In the genomic region with DNA sequence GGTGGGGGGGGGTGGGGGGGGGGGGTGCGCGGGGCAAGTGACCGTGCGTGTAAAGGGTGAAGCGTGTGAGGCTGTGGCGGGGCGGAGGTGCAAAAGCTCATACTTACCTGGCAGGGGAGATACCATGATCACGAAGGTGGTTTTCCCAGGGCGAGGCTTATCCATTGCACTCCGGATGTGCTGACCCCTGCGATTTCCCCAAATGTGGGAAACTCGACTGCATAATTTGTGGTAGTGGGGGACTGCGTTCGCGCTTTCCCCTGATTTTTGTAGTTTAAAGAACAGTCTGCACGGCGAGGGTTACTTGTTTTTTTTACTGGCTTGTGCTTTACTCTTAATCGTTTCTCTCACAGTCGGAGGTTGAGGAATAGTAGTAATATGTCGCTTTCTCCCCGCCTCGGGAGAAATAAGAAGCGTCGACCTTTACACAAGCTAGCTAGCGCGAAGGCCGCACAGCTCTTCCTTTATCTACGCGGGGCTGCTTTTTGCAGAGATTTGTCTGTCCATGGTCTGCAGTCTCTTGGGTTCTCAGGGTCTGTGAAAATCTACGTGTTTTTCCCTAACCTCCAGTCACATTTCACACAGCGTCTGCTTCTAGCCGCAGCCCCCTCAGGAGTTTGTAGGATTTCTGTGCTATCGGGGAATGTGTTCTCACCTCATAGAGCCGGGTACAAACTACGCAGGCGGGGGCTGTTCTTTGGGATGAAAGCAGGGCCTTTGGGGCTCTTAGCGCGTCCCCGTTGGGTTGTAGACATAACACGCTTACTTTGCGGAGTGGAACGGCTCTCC, we compare ENCODE assay signal across 8 cellular contexts.
DNase-seq lines count a peak whose midpoint lies in the region; ATAC-seq, FAIRE-seq and TF ChIP-seq lines count a peak whose summit lies in the region.
"Not testable (repeated sequence)": the region's sequence is repeated elsewhere in the genome, so short reads cannot be mapped to it uniquely, and the experiment has no call there.

No MANE protein-coding gene starts in this region.

- TF ChIP-seq CTCF in RWPE1 (conservative IDR thresholded peaks at IDR 0.05; ENCODE audit: low read depth); fibroblast of the aortic adventitia (IDR thresholded peaks at IDR 0.05; ENCODE audit: insufficient read depth, low read length); neural cell (IDR thresholded peaks at IDR 0.05; ENCODE audit: poor library complexity, severe bottlenecking): not testable (repeated sequence)

- peak overlapping the region; percentile 70 for H3K4me3 Mint-ChIP-seq in activated T-helper 2 cell treated with anti-CD3 and anti-CD28 coated beads, Interferon-gamma antibody, Interleukin-2, Interleukin-4, amounts not matched to agents 10 μg/mL and 5 μg/mL and 100 μg/mL, durations not matched to agents 14 hours and 24 hours and 36 hours (ENCODE audit: low read depth)
- peak overlapping the region; percentile 74 to 80 for H3K4me3 Mint-ChIP-seq in stimulated activated naive CD8-positive, alpha-beta T cell treated with anti-CD3 and anti-CD28 coated beads, Interleukin-15, amount 100 ng/mL, for 72 hours

- H3K27me3 ChIP-seq in neural cell (ENCODE audit: insufficient read depth, low read depth, low read length): not testable (repeated sequence)

- CTCF ChIA-PET in RWPE1 (lab: Yijun Ruan, JAX): not testable (repeated sequence)

- peak; percentile 42 for TF ChIP-seq RAD21 in neural cell (conservative IDR thresholded peaks at IDR 0.05)

- peak overlapping the region; percentile 78 for H3K9ac ChIP-seq in neural cell (ENCODE audit: low read length)

- peak overlapping the region; percentile 98 for H3K27ac Mint-ChIP-seq in activated T-helper 2 cell treated with anti-CD3 and anti-CD28 coated beads, Interferon-gamma antibody, Interleukin-2, Interleukin-4, amounts not matched to agents 10 μg/mL and 5 μg/mL and 100 μg/mL, durations not matched to agents 14 hours and 24 hours and 36 hours
- peak overlapping the region; percentile 100 for H3K27ac Mint-ChIP-seq in stimulated activated naive CD8-positive, alpha-beta T cell treated with anti-CD3 and anti-CD28 coated beads, Interleukin-15, amount 100 ng/mL, for 72 hours

- DNase-seq in EL (peak; percentile 99), LoVo (ENCODE audit: low spot score) (peak; percentile 94), fibroblast of the aortic adventitia (ENCODE audit: low read depth) (peak; percentile 99)
- not testable (repeated sequence) for DNase-seq in H54 (ENCODE audit: insufficient read length, low spot score); RWPE1 (ENCODE audit: low spot score)
- peak; percentile 77 for DNase-seq in activated T-helper 2 cell treated with anti-CD3 and anti-CD28 coated beads, Interferon-gamma antibody, Interleukin-2, Interleukin-4, amounts not matched to agents 10 μg/mL and 5 μg/mL and 100 μg/mL, durations not matched to agents 14 hours and 24 hours and 36 hours (ENCODE audit: low spot score)
- peak; percentile 86 to 92 for DNase-seq in stimulated activated naive CD8-positive, alpha-beta T cell treated with anti-CD3 and anti-CD28 coated beads, Interleukin-15, amount 100 ng/mL, for 72 hours

- not testable (repeated sequence) for H3K36me3 ChIP-seq in neural cell (ENCODE audit: insufficient read depth, low read length)

- POLR2A ChIA-PET in RWPE1 (lab: Yijun Ruan, JAX; ENCODE audit: low non-redundant PET): interaction anchor here (1.0 kb wide), 1 partner anchor 11 kb away, joined by 3 read pairs; no protein-coding TSS in a partner anchor

- not testable (repeated sequence) for H3K36me3 Mint-ChIP-seq in activated T-helper 2 cell treated with anti-CD3 and anti-CD28 coated beads, Interferon-gamma antibody, Interleukin-2, Interleukin-4, amounts not matched to agents 10 μg/mL and 5 μg/mL and 100 μg/mL, durations not matched to agents 14 hours and 24 hours and 36 hours (ENCODE audit: low read depth)

- not testable (repeated sequence) for H3K9me3 Mint-ChIP-seq in activated T-helper 2 cell treated with anti-CD3 and anti-CD28 coated beads, Interferon-gamma antibody, Interleukin-2, Interleukin-4, amounts not matched to agents 10 μg/mL and 5 μg/mL and 100 μg/mL, durations not matched to agents 14 hours and 24 hours and 36 hours; stimulated activated naive CD8-positive, alpha-beta T cell treated with anti-CD3 and anti-CD28 coated beads, Interleukin-15, amount 100 ng/mL, for 72 hours

- not testable (repeated sequence) for H3K79me2 ChIP-seq in neural cell (replicated peaks; ENCODE audit: insufficient read depth, low read length)

- peak; percentile 97 for ATAC-seq in stimulated activated naive CD8-positive, alpha-beta T cell treated with anti-CD3 and anti-CD28 coated beads, Interleukin-15, amount 100 ng/mL, for 72 hours

- TF ChIP-seq POLR2A in H54 (IDR thresholded peaks at IDR 0.05; ENCODE audit: low read depth, low read length): peak; percentile 82

- H3K27ac ChIP-seq in RWPE1 (peak overlapping the region; percentile 96), neural cell (ENCODE audit: low read length) (peak overlapping the region; percentile 96)

- not testable (repeated sequence) for H2AFZ ChIP-seq in neural cell (ENCODE audit: low read depth, low read length)

- peak overlapping the region; percentile 62 for H3K4me2 ChIP-seq in neural cell (ENCODE audit: low read length)

- H3K9me3 ChIP-seq in neural cell (ENCODE audit: low read length): not testable (repeated sequence)

- not testable (repeated sequence) for H3K27me3 Mint-ChIP-seq in activated T-helper 2 cell treated with anti-CD3 and anti-CD28 coated beads, Interferon-gamma antibody, Interleukin-2, Interleukin-4, amounts not matched to agents 10 μg/mL and 5 μg/mL and 100 μg/mL, durations not matched to agents 14 hours and 24 hours and 36 hours (ENCODE audit: low read depth); stimulated activated naive CD8-positive, alpha-beta T cell treated with anti-CD3 and anti-CD28 coated beads, Interleukin-15, amount 100 ng/mL, for 72 hours

- not testable (repeated sequence) for H3K4me1 Mint-ChIP-seq in activated T-helper 2 cell treated with anti-CD3 and anti-CD28 coated beads, Interferon-gamma antibody, Interleukin-2, Interleukin-4, amounts not matched to agents 10 μg/mL and 5 μg/mL and 100 μg/mL, durations not matched to agents 14 hours and 24 hours and 36 hours (ENCODE audit: low read depth)
- peaks cover 36% of the 10 kb centered on the region for H3K4me1 Mint-ChIP-seq in stimulated activated naive CD8-positive, alpha-beta T cell treated with anti-CD3 and anti-CD28 coated beads, Interleukin-15, amount 100 ng/mL, for 72 hours

- not testable (repeated sequence) for H3K9me2 ChIP-seq in neural cell (ENCODE audit: insufficient read depth, low read length)

- TF ChIP-seq EP300 in neural cell (conservative IDR thresholded peaks at IDR 0.05; ENCODE audit: poor library complexity, severe bottlenecking): peak; percentile 64

- not testable (repeated sequence) for FAIRE-seq in H54 (lab: Jason Lieb, UNC)

- H3K4me3 ChIP-seq in fibroblast of the aortic adventitia (ENCODE audit: low read depth, low read length) (peak overlapping the region; percentile 31), neural cell (ENCODE audit: low read length) (peak overlapping the region; percentile 63)

- H4K20me1 ChIP-seq in neural cell (ENCODE audit: insufficient read depth): not testable (repeated sequence)

- intact Hi-C loops in activated T-helper 2 cell treated with anti-CD3 and anti-CD28 coated beads, Interferon-gamma antibody, Interleukin-2, Interleukin-4, amounts not matched to agents 10 μg/mL and 5 μg/mL and 100 μg/mL, durations not matched to agents 14 hours and 24 hours and 36 hours (cut with micrococcal nuclease): not testable (repeated sequence)

- H3F3A ChIP-seq in neural cell (ENCODE audit: insufficient read depth, low read length, poor library complexity, severe bottlenecking): not testable (repeated sequence)

TF ChIP-seq in neural cell, 6 proteins besides CTCF, POLR2A, EP300 and RAD21:
- TF ChIP-seq MXI1 (conservative IDR thresholded peaks at IDR 0.05; ENCODE audit: poor library complexity, severe bottlenecking) (peak; percentile 55), POLR2AphosphoS5 (IDR thresholded peaks at IDR 0.05) (peak; percentile 93), SMC3 (conservative IDR thresholded peaks at IDR 0.05; ENCODE audit: poor library complexity) (peak; percentile 61)
